ENCODE assay signal across 17 cellular contexts in genomic region chr3:13325892-13326443, GRCh38.
DNase-seq lines count a peak whose midpoint lies in the region; ATAC-seq and TF ChIP-seq lines count a peak whose summit lies in the region.
"Had no signal": no experiment of that assay in that cellular context is flagged by ENCODE, and none has a peak within 500 bp of the region (broad histone marks: within the 10 kb centered on the region; RNA-seq: fewer than 3 reads in every experiment).

No MANE protein-coding gene starts in this region.

- H3K9me3 ChIP-seq in CD4-positive, alpha-beta T cell (ENCODE audit: control insufficient read depth, low read length), result no peaks in the 10 kb centered on the region
- H3K9me3 ChIP-seq in OCI-LY3 (ENCODE audit: insufficient read depth, low read length), result no peaks in the 10 kb centered on the region
- H3K9me3 ChIP-seq in upper lobe of right lung, result no peaks in the 10 kb centered on the region
- H3K9me3 ChIP-seq: suprapubic skin, vagina had no signal

- no peaks in the 10 kb centered on the region for H3K4me1 Mint-ChIP-seq in CD4-positive, alpha-beta T cell (ENCODE audit: low read depth)
- H3K4me1 Mint-ChIP-seq: CD14-positive monocyte had no signal

- no peak for TF ChIP-seq CTCF in CD4-positive, alpha-beta T cell (IDR thresholded peaks at IDR 0.05)
- TF ChIP-seq CTCF in OCI-LY3 (IDR thresholded peaks at IDR 0.05; ENCODE audit: low read depth, low read length), result no peak
- no peak for TF ChIP-seq CTCF in upper lobe of right lung (IDR thresholded peaks at IDR 0.05)

- H3K27ac Mint-ChIP-seq in CD4-positive, alpha-beta T cell, result no peak overlapping the region
- H3K27ac Mint-ChIP-seq: T-helper 2 cell treated with Interferon-gamma antibody and Interleukin-4, amounts not matched to agents 5 μg/mL and 100 μg/mL, for 36 hours had no signal

- CTCF ChIA-PET in CD4-positive, alpha-beta T cell (lab: Charles Lee), result interaction anchor here (1.1 kb wide), 1 partner anchor 20 kb away, joined by 3 read pairs; no protein-coding TSS in a partner anchor

- H3K4me3 ChIP-seq in OCI-LY3 (ENCODE audit: low read length), result no peak overlapping the region
- no peak overlapping the region for H3K4me3 ChIP-seq in upper lobe of right lung
- H3K4me3 ChIP-seq: suprapubic skin, vagina had no signal

- POLR2A ChIA-PET in CD4-positive, alpha-beta T cell (lab: Charles Lee), result no interaction called here

- H3K4me2 ChIP-seq in OCI-LY3 (ENCODE audit: low read length), result no peak overlapping the region

- ATAC-seq in CD4-positive, alpha-beta T cell (ENCODE audit: poor library complexity), result no peak
- ATAC-seq in left colon (peak; percentile 61), GM21515 (IDR thresholded peaks at IDR 0.05; ENCODE audit: unreplicated experiment) (no peak), HG02678 (IDR thresholded peaks at IDR 0.05; ENCODE audit: unreplicated experiment) (no peak), upper lobe of right lung (no peak)
- ATAC-seq: PC-3 had no signal

- H2AFZ ChIP-seq in OCI-LY3 (ENCODE audit: low read depth, low read length), result no peak overlapping the region

- H3K79me2 ChIP-seq in OCI-LY3 (ENCODE audit: low read length), result peaks cover 16% of the 10 kb centered on the region

- H3K27me3 Mint-ChIP-seq in CD4-positive, alpha-beta T cell, result no peaks in the 10 kb centered on the region

- H3K9me3 Mint-ChIP-seq in CD4-positive, alpha-beta T cell, result no peaks in the 10 kb centered on the region
- H3K9me3 Mint-ChIP-seq: CD14-positive monocyte; T-helper 2 cell treated with Interferon-gamma antibody and Interleukin-4, amounts not matched to agents 5 μg/mL and 100 μg/mL, for 36 hours had no signal

- H3K36me3 ChIP-seq in OCI-LY3 (replicated peaks; ENCODE audit: low read depth, low read length) (peaks cover 98% of the 10 kb centered on the region), upper lobe of right lung (peaks cover 22% of the 10 kb centered on the region)
- H3K36me3 ChIP-seq: vagina had no signal

- intact Hi-C loops in CD4-positive, alpha-beta T cell (cut with DNase I, micrococcal nuclease), result no loop called here
- intact Hi-C loops in left colon (cut with DNase I, micrococcal nuclease), result no loop called here
- intact Hi-C loops in upper lobe of right lung (cut with DNase I), result no loop called here

- H3K9ac ChIP-seq in OCI-LY3 (ENCODE audit: low read length), result no peak overlapping the region

- H3K4me1 ChIP-seq in OCI-LY3 (ENCODE audit: low read length), result peaks cover 31% of the 10 kb centered on the region
- no peaks in the 10 kb centered on the region for H3K4me1 ChIP-seq in upper lobe of right lung
- H3K4me1 ChIP-seq: suprapubic skin, vagina had no signal

- no peaks in the 10 kb centered on the region for H4K20me1 ChIP-seq in OCI-LY3 (ENCODE audit: insufficient read depth, low read length)

- peak overlapping the region; percentile 8 for H3K27ac ChIP-seq in CD4-positive, alpha-beta T cell (ENCODE audit: low read depth, low read length)
- H3K27ac ChIP-seq in OCI-LY3 (ENCODE audit: low read length), result peak overlapping the region; percentile 28; the same call in 1 of the 2 replicates
- H3K27ac ChIP-seq in upper lobe of right lung, result no peak overlapping the region
- H3K27ac ChIP-seq: suprapubic skin, vagina had no signal

- no peaks in the 10 kb centered on the region for H3K27me3 ChIP-seq in CD4-positive, alpha-beta T cell (ENCODE audit: control insufficient read depth, insufficient read depth, low read length)
- H3K27me3 ChIP-seq in OCI-LY3 (ENCODE audit: low read depth, low read length), result no peaks in the 10 kb centered on the region
- no peaks in the 10 kb centered on the region for H3K27me3 ChIP-seq in upper lobe of right lung
- H3K27me3 ChIP-seq: suprapubic skin, vagina had no signal

- H3K36me3 Mint-ChIP-seq in CD4-positive, alpha-beta T cell (ENCODE audit: low read depth), result peaks cover 98% of the 10 kb centered on the region

- DNase-seq in CD4-positive, alpha-beta T cell, result no peak
- DNase-seq in NCI-H1417 (lab: John Stamatoyannopoulos, UW) (peak in 2 of 3 experiments; percentile 77 to 90), left colon (no peak), middle frontal gyrus (ENCODE audit: extremely low spot score, low spot score) (no peak), upper lobe of right lung (no peak)
- DNase-seq: activated CD4-positive, CD25-positive, alpha-beta regulatory T cell; activated CD8-positive, alpha-beta memory T cell treated with anti-CD3 and anti-CD28 coated beads for 24 hours; H7; NCI-H1930; PC-3 had no signal

- no peak overlapping the region for H3K4me3 Mint-ChIP-seq in CD4-positive, alpha-beta T cell
- H3K4me3 Mint-ChIP-seq: CD14-positive monocyte; T-helper 2 cell treated with Interferon-gamma antibody and Interleukin-4, amounts not matched to agents 5 μg/mL and 100 μg/mL, for 36 hours had no signal

Comparison
In these comparisons a context has a peak if more than half of its experiments do, and no peak if none do; other contexts are left out.
1. DNase-seq: peak in NCI-H1417 (2 of 3); none in CD4-positive, alpha-beta T cell (0 of 10), left colon (0 of 2), middle frontal gyrus (single experiment) and upper lobe of right lung (single experiment).